Comparison of ENCODE assay signal across 20 cellular contexts in the genomic region with DNA sequence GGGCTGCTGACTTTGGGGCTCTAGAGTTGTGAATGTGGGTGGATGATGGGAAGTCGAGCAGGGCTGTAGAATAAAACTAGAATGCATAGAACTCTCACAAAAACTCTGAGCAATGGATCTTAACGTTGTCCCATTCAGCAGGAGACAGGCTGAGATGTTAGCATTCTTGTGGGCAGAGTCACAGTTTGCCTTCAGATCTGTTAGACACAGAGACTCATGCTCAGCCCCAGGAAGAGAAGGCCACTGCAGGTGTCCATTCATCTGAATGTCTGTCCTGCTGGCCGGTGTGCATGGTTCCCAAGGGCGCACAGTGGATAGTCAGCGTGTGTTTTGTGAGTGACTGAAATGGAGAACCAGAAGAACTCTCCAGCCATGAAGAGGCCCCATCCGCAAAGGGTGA.
"Had no signal": no experiment of that assay in that cellular context is flagged by ENCODE, and none has a peak within 500 bp of the region (broad histone marks: within the 10 kb centered on the region; RNA-seq: fewer than 3 reads in every experiment).

No MANE protein-coding gene starts in this region.

- H3K36me3 ChIP-seq: esophagus squamous epithelium, suprapubic skin, transverse colon, vagina had no signal

- H3K4me1 ChIP-seq: esophagus squamous epithelium, foreskin keratinocyte, suprapubic skin, transverse colon, vagina had no signal

- FAIRE-seq: keratinocyte, TTC549 had no signal

- H3K9me3 ChIP-seq: esophagus squamous epithelium, suprapubic skin, transverse colon, vagina had no signal

- DNase-seq: activated CD4-positive, alpha-beta T cell treated with anti-CD3 and anti-CD28 coated beads for 36 hours; activated CD4-positive, alpha-beta T cell treated with anti-CD3 and anti-CD28 coated beads, Interleukin-2, amount 50 U/mL, for 48 hours; activated gamma-delta T cell; effector memory CD8-positive, alpha-beta T cell; esophagus squamous epithelium; foreskin keratinocyte; natural killer cell; retina; stimulated activated CD4-positive, alpha-beta T cell treated with anti-CD3 and anti-CD28 coated beads, Interleukin-12 subunit alpha, Interleukin-12 subunit beta, amount 100 ng/mL, for 4 hours; stimulated activated CD4-positive, alpha-beta T cell treated with anti-CD3 and anti-CD28 coated beads, Interleukin-1b, Interleukin-23, amount 100 ng/mL, for 48 hours; stimulated activated naive CD8-positive, alpha-beta T cell treated with anti-CD3 and anti-CD28 coated beads, Interleukin-15, amount 100 ng/mL, for 72 hours; transverse colon had no signal

- H3K27ac ChIP-seq: esophagus squamous epithelium, foreskin keratinocyte, suprapubic skin, transverse colon, vagina had no signal

- H3K4me3 ChIP-seq: esophagus squamous epithelium, lung, suprapubic skin, transverse colon, vagina had no signal

- ATAC-seq: activated CD4-positive, alpha-beta T cell treated with anti-CD3 and anti-CD28 coated beads for 36 hours; activated naive CD4-positive, alpha-beta T cell treated with anti-CD3 and anti-CD28 coated beads, Interleukin-2, amount 50 U/mL, for 72 hours; effector memory CD8-positive, alpha-beta T cell; foreskin keratinocyte; left lobe of liver; natural killer cell; stimulated activated naive CD8-positive, alpha-beta T cell treated with anti-CD3 and anti-CD28 coated beads, Interleukin-15, amount 100 ng/mL, for 72 hours; WTC11 had no signal

- H3K27me3 ChIP-seq: esophagus squamous epithelium, foreskin keratinocyte, suprapubic skin, transverse colon, vagina had no signal
